1 cellular context compared by ENCODE assay signal in the genomic region with DNA sequence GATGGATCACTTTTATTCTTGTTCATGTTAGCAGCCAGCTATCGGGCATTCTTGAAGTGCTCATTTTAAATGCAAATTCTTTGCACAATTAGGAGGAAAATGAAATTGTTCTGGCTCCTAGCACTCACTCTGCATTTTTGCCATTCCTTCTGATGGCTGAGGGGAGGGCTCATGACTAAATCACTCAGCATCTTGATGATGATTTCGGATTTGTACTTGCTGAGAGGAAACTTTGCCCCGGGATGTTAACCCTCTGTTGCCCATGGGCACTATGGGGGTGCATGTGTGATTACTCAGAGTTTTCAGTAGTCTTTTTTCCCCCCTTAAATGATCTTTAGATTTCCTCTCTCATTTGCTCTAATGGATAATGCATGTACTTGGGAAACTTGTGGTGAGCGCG.
TF ChIP-seq lines count a peak whose summit lies in the region.

No MANE protein-coding gene starts in this region.

TF ChIP-seq in GM23338, 12 proteins besides CTCF, POLR2A, EP300 and RAD21 (continued from another document):
- TF ChIP-seq, protein P1, sequence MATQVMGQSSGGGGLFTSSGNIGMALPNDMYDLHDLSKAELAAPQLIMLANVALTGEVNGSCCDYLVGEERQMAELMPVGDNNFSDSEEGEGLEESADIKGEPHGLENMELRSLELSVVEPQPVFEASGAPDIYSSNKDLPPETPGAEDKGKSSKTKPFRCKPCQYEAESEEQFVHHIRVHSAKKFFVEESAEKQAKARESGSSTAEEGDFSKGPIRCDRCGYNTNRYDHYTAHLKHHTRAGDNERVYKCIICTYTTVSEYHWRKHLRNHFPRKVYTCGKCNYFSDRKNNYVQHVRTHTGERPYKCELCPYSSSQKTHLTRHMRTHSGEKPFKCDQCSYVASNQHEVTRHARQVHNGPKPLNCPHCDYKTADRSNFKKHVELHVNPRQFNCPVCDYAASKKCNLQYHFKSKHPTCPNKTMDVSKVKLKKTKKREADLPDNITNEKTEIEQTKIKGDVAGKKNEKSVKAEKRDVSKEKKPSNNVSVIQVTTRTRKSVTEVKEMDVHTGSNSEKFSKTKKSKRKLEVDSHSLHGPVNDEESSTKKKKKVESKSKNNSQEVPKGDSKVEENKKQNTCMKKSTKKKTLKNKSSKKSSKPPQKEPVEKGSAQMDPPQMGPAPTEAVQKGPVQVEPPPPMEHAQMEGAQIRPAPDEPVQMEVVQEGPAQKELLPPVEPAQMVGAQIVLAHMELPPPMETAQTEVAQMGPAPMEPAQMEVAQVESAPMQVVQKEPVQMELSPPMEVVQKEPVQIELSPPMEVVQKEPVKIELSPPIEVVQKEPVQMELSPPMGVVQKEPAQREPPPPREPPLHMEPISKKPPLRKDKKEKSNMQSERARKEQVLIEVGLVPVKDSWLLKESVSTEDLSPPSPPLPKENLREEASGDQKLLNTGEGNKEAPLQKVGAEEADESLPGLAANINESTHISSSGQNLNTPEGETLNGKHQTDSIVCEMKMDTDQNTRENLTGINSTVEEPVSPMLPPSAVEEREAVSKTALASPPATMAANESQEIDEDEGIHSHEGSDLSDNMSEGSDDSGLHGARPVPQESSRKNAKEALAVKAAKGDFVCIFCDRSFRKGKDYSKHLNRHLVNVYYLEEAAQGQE (IDR thresholded peaks at IDR 0.05; ENCODE audit: unreplicated experiment): no peak
- no peak for TF ChIP-seq EZH2 (IDR thresholded peaks at IDR 0.05; ENCODE audit: low read depth, unreplicated experiment)
- no peak for TF ChIP-seq ZNF114 (CRISPR knock-in tag; IDR thresholded peaks at IDR 0.05)
- TF ChIP-seq JUNB (IDR thresholded peaks at IDR 0.05; ENCODE audit: unreplicated experiment): no peak
- TF ChIP-seq, protein P2, sequence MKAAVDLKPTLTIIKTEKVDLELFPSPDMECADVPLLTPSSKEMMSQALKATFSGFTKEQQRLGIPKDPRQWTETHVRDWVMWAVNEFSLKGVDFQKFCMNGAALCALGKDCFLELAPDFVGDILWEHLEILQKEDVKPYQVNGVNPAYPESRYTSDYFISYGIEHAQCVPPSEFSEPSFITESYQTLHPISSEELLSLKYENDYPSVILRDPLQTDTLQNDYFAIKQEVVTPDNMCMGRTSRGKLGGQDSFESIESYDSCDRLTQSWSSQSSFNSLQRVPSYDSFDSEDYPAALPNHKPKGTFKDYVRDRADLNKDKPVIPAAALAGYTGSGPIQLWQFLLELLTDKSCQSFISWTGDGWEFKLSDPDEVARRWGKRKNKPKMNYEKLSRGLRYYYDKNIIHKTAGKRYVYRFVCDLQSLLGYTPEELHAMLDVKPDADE (IDR thresholded peaks at IDR 0.05): no peak
- TF ChIP-seq EZH2phosphoT487 (IDR thresholded peaks at IDR 0.05; ENCODE audit: unreplicated experiment): no peak
